ENCODE assay signal across 8 cellular contexts in the genomic region with DNA sequence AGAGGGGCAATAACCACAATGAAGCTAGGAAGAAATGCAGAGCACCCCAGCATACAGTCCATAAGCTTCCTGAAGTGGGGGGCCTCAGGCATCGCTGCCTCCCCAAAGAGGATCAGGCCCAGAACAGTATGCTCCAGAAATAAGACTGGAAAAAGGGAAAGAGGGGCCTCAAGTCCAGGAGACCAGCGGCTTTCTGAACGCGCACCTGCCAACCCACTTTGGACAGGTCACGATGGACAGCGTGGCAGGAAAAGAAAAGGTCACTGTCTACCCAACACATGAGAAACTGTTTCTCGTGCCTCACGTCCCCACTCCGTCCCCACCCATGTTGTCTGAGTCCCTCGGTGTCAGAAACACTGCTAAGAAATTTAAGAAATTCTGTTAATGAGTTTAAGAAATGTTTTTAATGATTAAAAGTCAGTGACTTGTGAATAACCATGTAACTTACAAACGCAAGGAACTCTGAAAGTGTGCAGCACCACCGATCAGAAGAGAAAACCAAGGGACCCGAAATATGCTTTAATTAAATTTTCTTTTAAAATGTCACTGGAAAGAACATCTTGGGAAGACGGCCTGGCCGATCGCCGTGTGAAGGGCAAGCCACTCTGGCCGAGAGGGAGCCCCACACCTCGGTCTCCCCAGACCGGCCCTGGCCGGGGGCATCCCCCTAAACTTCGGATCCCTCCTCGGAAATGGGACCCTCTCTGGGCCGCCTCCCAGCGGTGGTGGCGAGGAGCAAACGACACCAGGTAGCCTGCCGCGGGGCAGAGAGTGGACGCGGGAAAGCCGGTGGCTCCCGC. TPM values are rescaled to one million over a fixed set of nuclear protein-coding genes. Genes with fewer than 3 reads are reported as not detected.
DNase-seq lines count a peak whose midpoint lies in the region; ATAC-seq lines count a peak whose summit lies in the region.

No MANE protein-coding gene starts in this region.

- H2BK12ac ChIP-seq in mesenchymal stem cell (ENCODE audit: low read length in 2 of 2), result peak overlapping the region; percentile 3 to 39

- no peaks in the 10 kb centered on the region for H3K36me3 ChIP-seq in CD4-positive, alpha-beta memory T cell (ENCODE audit: insufficient read depth, low read length)
- H3K36me3 ChIP-seq in mesenchymal stem cell (ENCODE audit: control insufficient read depth in 1 of 2, insufficient read depth in 2 of 2, low read depth in 1 of 2, low read length in 2 of 2) (no peaks in the 10 kb centered on the region), aorta (ENCODE audit: control insufficient read depth in 1 of 2, insufficient read depth in 2 of 2, low read length in 1 of 2) (no peaks in the 10 kb centered on the region)

- DNase-seq in CD4-positive, alpha-beta memory T cell, result no peak
- DNase-seq in HuH-7 (ENCODE audit: low spot score) (peak; percentile 64), mesenchymal stem cell (peak; percentile 14), aorta (peak; percentile 55 to 78), SW 1271 (lab: John Stamatoyannopoulos, UW) (no peak)

- H3K23ac ChIP-seq in mesenchymal stem cell (ENCODE audit: low read length in 2 of 2), result no peak overlapping the region

- no peak overlapping the region for H3K4me3 ChIP-seq in CD4-positive, alpha-beta memory T cell (ENCODE audit: low read length in 2 of 2)
- H3K4me3 ChIP-seq in mesenchymal stem cell (ENCODE audit: insufficient read depth in 1 of 2, low read depth in 1 of 2, low read length in 2 of 2) (peak overlapping the region; percentile 75 to 79), aorta (ENCODE audit: low read length in 2 of 2) (no peak overlapping the region)

- no peaks in the 10 kb centered on the region for H3K36me3 Mint-ChIP-seq in CD4-positive, alpha-beta memory T cell
- H3K36me3 Mint-ChIP-seq in dendritic cell treated with granulocyte-macrophage colony-stimulating factor and Interleukin-4, amounts not matched to agents 40 ng/mL and 50 ng/mL, for 4 days (ENCODE audit: low read depth), result no peaks in the 10 kb centered on the region

- H4K91ac ChIP-seq in mesenchymal stem cell (ENCODE audit: low read length), result no peak overlapping the region

- peak overlapping the region; percentile 95 for H3K4me2 ChIP-seq in mesenchymal stem cell (ENCODE audit: low read length, poor library complexity, severe bottlenecking)

- no peak overlapping the region for H2AK5ac ChIP-seq in mesenchymal stem cell (ENCODE audit: low read length, severe bottlenecking)

- H2AFZ ChIP-seq in mesenchymal stem cell (ENCODE audit: low read depth, low read length), result peak overlapping the region; percentile 86

- H3K9ac ChIP-seq in mesenchymal stem cell (ENCODE audit: low read length), result peak overlapping the region; percentile 89

- WGBS in mesenchymal stem cell, result 53% methylated on average over 21 of the region's 33 CpGs
- 25 to 26% methylated on average over 33 of the region's 33 CpGs for WGBS in aorta, 2 donors

- no peak overlapping the region for H3K27ac ChIP-seq in CD4-positive, alpha-beta memory T cell (ENCODE audit: low read depth, low read length)
- peak overlapping the region; percentile 53 for H3K27ac ChIP-seq in mesenchymal stem cell (ENCODE audit: low read length, poor library complexity, severe bottlenecking)
- no peak overlapping the region for H3K27ac ChIP-seq in aorta (ENCODE audit: low read depth in 1 of 2, low read length in 2 of 2)

- intact Hi-C loops in CD4-positive, alpha-beta memory T cell (cut with micrococcal nuclease), result no loop called here
- intact Hi-C loops in dendritic cell treated with granulocyte-macrophage colony-stimulating factor and Interleukin-4, amounts not matched to agents 40 ng/mL and 50 ng/mL, for 4 days (cut with micrococcal nuclease), result loop anchor here (5.0 to 10.0 kb wide), 4 partner anchors 62 to 195 kb away; partner anchors contain the start of gene TSEN2
- intact Hi-C loops in aorta (cut with DNase I), result loop anchor here (10.0 kb wide), 2 partner anchors 152 to 188 kb away; no protein-coding TSS in a partner anchor

- peaks cover 0 to 16% (median 7%) of the 10 kb centered on the region in 4 donors for H3K4me1 Mint-ChIP-seq in CD4-positive, alpha-beta memory T cell
- H3K4me1 Mint-ChIP-seq in dendritic cell treated with granulocyte-macrophage colony-stimulating factor and Interleukin-4, amounts not matched to agents 40 ng/mL and 50 ng/mL, for 4 days (ENCODE audit: low read depth), result peaks cover 29% of the 10 kb centered on the region

- H3K14ac ChIP-seq in mesenchymal stem cell (ENCODE audit: low read length in 2 of 2), result no peak overlapping the region

- H4K8ac ChIP-seq in mesenchymal stem cell (ENCODE audit: low read length), result peak overlapping the region; percentile 72

- peak overlapping the region; percentile 43 to 88 for H3K18ac ChIP-seq in mesenchymal stem cell (ENCODE audit: low read depth in 1 of 2, low read length in 2 of 2)

- H3K79me1 ChIP-seq in mesenchymal stem cell (replicated peaks; ENCODE audit: low read length, poor library complexity, severe bottlenecking), result no peaks in the 10 kb centered on the region

- no peaks in the 10 kb centered on the region for H3K4me1 ChIP-seq in CD4-positive, alpha-beta memory T cell (ENCODE audit: insufficient read depth, low read length)
- peaks cover 5% of the 10 kb centered on the region for H3K4me1 ChIP-seq in mesenchymal stem cell (ENCODE audit: control insufficient read depth, insufficient read depth, low read depth, low read length)
- no peaks in the 10 kb centered on the region for H3K4me1 ChIP-seq in aorta (ENCODE audit: control insufficient read depth in 1 of 2, insufficient read depth in 2 of 2, low read length in 2 of 2)

- no peak overlapping the region for H2BK120ac ChIP-seq in mesenchymal stem cell (ENCODE audit: low read depth, low read length)

- peak overlapping the region; percentile 83 for H2BK15ac ChIP-seq in mesenchymal stem cell (ENCODE audit: low read depth, poor library complexity, severe bottlenecking)

- no peak overlapping the region for H3K4ac ChIP-seq in mesenchymal stem cell (ENCODE audit: low read depth in 1 of 2, low read length in 2 of 2)

- peaks cover 0 to 11% (median 7%) of the 10 kb centered on the region in 8 donors for H3K9me3 Mint-ChIP-seq in CD4-positive, alpha-beta memory T cell
- no peaks in the 10 kb centered on the region for H3K9me3 Mint-ChIP-seq in dendritic cell treated with granulocyte-macrophage colony-stimulating factor and Interleukin-4, amounts not matched to agents 40 ng/mL and 50 ng/mL, for 4 days

- CTCF ChIA-PET in CD4-positive, alpha-beta memory T cell (lab: Charles Lee; ENCODE audit: partially characterized antibody), result no interaction called here

- no peaks in the 10 kb centered on the region for H3K9me3 ChIP-seq in CD4-positive, alpha-beta memory T cell (ENCODE audit: control insufficient read depth in 1 of 2, low read length in 2 of 2)
- H3K9me3 ChIP-seq in mesenchymal stem cell (ENCODE audit: control insufficient read depth, low read length), result no peaks in the 10 kb centered on the region
- no peaks in the 10 kb centered on the region for H3K9me3 ChIP-seq in aorta (ENCODE audit: control insufficient read depth, low read length)

- H3K27ac Mint-ChIP-seq in CD4-positive, alpha-beta memory T cell, result no peak overlapping the region
- peak overlapping the region; percentile 89 for H3K27ac Mint-ChIP-seq in dendritic cell treated with granulocyte-macrophage colony-stimulating factor and Interleukin-4, amounts not matched to agents 40 ng/mL and 50 ng/mL, for 4 days

- no peaks in the 10 kb centered on the region for H3K27me3 ChIP-seq in CD4-positive, alpha-beta memory T cell (ENCODE audit: insufficient read depth, low read length)
- H3K27me3 ChIP-seq in mesenchymal stem cell (ENCODE audit: control insufficient read depth in 1 of 2, insufficient read depth in 1 of 2, low read length in 2 of 2), result no peaks in the 10 kb centered on the region
- H3K27me3 ChIP-seq in aorta (ENCODE audit: control insufficient read depth in 1 of 2, insufficient read depth in 2 of 2, low read length in 1 of 2), result no peaks in the 10 kb centered on the region

- H3K27me3 Mint-ChIP-seq in CD4-positive, alpha-beta memory T cell, result peaks cover 25 to 27% of the 10 kb centered on the region in 2 donors
- H3K27me3 Mint-ChIP-seq in dendritic cell treated with granulocyte-macrophage colony-stimulating factor and Interleukin-4, amounts not matched to agents 40 ng/mL and 50 ng/mL, for 4 days, result peaks cover 14% of the 10 kb centered on the region

- POLR2A ChIA-PET in CD4-positive, alpha-beta memory T cell (lab: Charles Lee; ENCODE audit: partially characterized antibody), result no interaction called here

- H2BK5ac ChIP-seq in mesenchymal stem cell (ENCODE audit: low read depth, low read length, poor library complexity, severe bottlenecking), result no peak overlapping the region

- peak overlapping the region; percentile 6 to 70 (median 36) for H3K4me3 Mint-ChIP-seq in CD4-positive, alpha-beta memory T cell
- peak overlapping the region; percentile 76 for H3K4me3 Mint-ChIP-seq in dendritic cell treated with granulocyte-macrophage colony-stimulating factor and Interleukin-4, amounts not matched to agents 40 ng/mL and 50 ng/mL, for 4 days

- peak; percentile 45 for ATAC-seq in aorta (ENCODE audit: low FRiP score)
- ATAC-seq in GM18873 (IDR thresholded peaks at IDR 0.05; ENCODE audit: low FRiP score, unreplicated experiment), result no peak
- ATAC-seq in HG02884 (IDR thresholded peaks at IDR 0.05; ENCODE audit: unreplicated experiment), result no peak

RNA-seq across cellular contexts. Expression of gene PPARG, which starts 1.7 kb away (rescaled TPM):
- total RNA-seq in CD4-positive, alpha-beta memory T cell, result under 1 TPM; 0.83 to 0.99 TPM
- under 1 TPM in 1 of 2 donors, not detected in 1; 0.29 TPM for polyA plus RNA-seq in CD4-positive, alpha-beta memory T cell
- polyA plus RNA-seq in mesenchymal stem cell (2013, experiment 1 of 2), result 10.3 TPM
- 9.9 TPM for polyA plus RNA-seq in mesenchymal stem cell (2013, experiment 2 of 2)
- 10 to 100 TPM; 17.9 to 21.0 TPM for total RNA-seq in aorta
- 10 to 100 TPM in 1 of 2 donors, 1 to 10 TPM in 1; 5.1 to 17.0 TPM for polyA plus RNA-seq in aorta

Comparison
In these comparisons a context has a peak if more than half of its experiments do, and no peak if none do; other contexts are left out.
1. DNase-seq: peak in HuH-7 (single experiment), mesenchymal stem cell (single experiment) and aorta (2 of 2); none in CD4-positive, alpha-beta memory T cell (0 of 5) and SW 1271 (0 of 2).
2. H3K4me3 ChIP-seq: peak in mesenchymal stem cell (2 of 2); none in CD4-positive, alpha-beta memory T cell (0 of 2) and aorta (0 of 2).
3. RNA of gene PPARG, which starts 1.7 kb away (total RNA-seq): 17.9 to 21.0 TPM in aorta; 0.83 to 0.99 TPM in CD4-positive, alpha-beta memory T cell; every median in the first group is over 4 times any median in the second.